8 cellular contexts compared by ENCODE assay signal in the genomic region with DNA sequence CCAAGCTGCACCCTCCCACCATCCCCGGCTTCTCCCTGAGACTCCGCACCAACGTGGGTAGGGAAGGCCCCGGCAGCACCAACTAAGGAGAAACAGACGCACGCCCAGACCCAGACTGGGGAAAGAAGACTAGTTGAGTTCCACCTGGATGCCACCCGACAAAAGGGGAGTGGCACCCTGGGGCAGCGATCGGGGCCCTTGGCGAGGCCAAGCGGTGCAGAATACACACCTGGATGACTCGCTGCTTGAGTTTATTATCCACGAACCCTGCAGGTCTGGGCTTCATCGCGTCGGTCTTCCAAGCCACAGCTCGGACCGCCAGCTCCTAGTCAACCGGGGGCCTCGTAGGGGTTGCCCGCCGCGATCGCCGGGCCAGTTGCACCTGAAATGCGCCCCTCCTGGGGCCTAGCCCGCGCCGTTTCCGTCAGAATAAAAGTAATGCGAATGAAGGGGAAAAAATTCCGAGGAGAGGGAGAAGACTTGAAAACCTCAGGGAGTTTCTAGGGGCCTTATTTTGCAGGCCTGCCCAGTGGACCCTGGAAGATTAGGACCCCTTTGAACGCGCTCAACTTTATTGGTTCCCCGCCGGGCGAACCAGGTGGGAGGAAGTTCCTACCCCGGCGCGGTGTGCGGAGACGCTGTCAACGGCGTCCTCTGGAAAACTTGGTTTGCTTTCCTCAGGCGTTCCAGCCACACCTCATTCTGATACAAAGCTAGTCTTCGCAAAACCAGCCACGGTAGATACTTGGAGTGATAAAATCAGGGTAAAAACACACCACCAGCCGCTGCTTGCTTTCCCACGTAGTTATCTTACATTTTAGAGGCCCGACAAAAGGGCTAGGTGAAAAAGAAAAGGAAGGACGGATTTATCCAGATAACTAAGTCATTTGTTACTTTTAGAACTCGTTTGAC. TPM values are rescaled to one million over a fixed set of nuclear protein-coding genes. Genes with fewer than 3 reads are reported as not detected.
DNase-seq lines count a peak whose midpoint lies in the region; ATAC-seq and TF ChIP-seq lines count a peak whose summit lies in the region.

A gene (minus strand): TSS at position 331 of the 912 bp plus-strand sequence. CDS start 45 bp downstream, at position 286.

- H3K9me3 ChIP-seq in DOHH2 (ENCODE audit: control insufficient read depth, insufficient read depth, low read length), result no peaks in the 10 kb centered on the region
- H3K9me3 ChIP-seq in GM23248 (ENCODE audit: low read depth), result no peaks in the 10 kb centered on the region
- no peaks in the 10 kb centered on the region for H3K9me3 ChIP-seq in esophagus squamous epithelium

- peak in 2 of 4 donors; percentile 10 to 59 for TF ChIP-seq POLR2A in esophagus squamous epithelium (IDR thresholded peaks at IDR 0.05)

- H3K4me2 ChIP-seq in DOHH2 (ENCODE audit: low read length) (peak within 1 kb of the TSS; percentile 58), GM23248 (ENCODE audit: unreplicated experiment) (peak within 1 kb of the TSS; percentile 75)

- no peaks in the 10 kb centered on the region for H3K27me3 ChIP-seq in DOHH2 (ENCODE audit: control insufficient read depth, low read length)
- no peaks in the 10 kb centered on the region for H3K27me3 ChIP-seq in GM23248 (replicated peaks; ENCODE audit: insufficient read depth)
- no peaks in the 10 kb centered on the region for H3K27me3 ChIP-seq in esophagus squamous epithelium

- in situ Hi-C loops in GM23248 (cut with MboI), result loop anchor here (10.0 kb wide), 1 partner anchor 205 kb away; no protein-coding TSS in a partner anchor

- H3K9me3 Mint-ChIP-seq in activated T-cell treated with anti-CD3 and anti-CD28 coated beads, Interleukin-2, amount 50 U/mL, for 72 hours, result no peaks in the 10 kb centered on the region

- H3K27ac Mint-ChIP-seq in activated T-cell treated with anti-CD3 and anti-CD28 coated beads, Interleukin-2, amount 50 U/mL, for 72 hours, result peak within 1 kb of the TSS; percentile 99

- H4K20me1 ChIP-seq in DOHH2 (ENCODE audit: control insufficient read depth, insufficient read depth, low read depth, low read length), result no peaks in the 10 kb centered on the region
- H4K20me1 ChIP-seq in GM23248 (ENCODE audit: insufficient read depth), result no peaks in the 10 kb centered on the region

- H3K36me3 Mint-ChIP-seq in activated T-cell treated with anti-CD3 and anti-CD28 coated beads, Interleukin-2, amount 50 U/mL, for 72 hours (ENCODE audit: insufficient read depth in 2 of 2), result peaks cover 0 to 2% of the 10 kb centered on the region in 2 donors

- 1% methylated on average over 52 of the region's 52 CpGs for WGBS in GM23248 (ENCODE audit: low coverage in 1 of 2, low lambda C conversion rate in 2 of 2, missing lambda C conversion rate in 2 of 2), 2 experiments
- WGBS in esophagus squamous epithelium, 2 donors, result 0% methylated on average over 11 to 33 of the region's 52 CpGs

- intact Hi-C loops in esophagus squamous epithelium (cut with DNase I), result loop anchor here (10.0 kb wide), 1 partner anchor 215 kb away; a partner anchor contains a TSS

- DNase-seq in GM23248 (peak; percentile 96), Kasumi-1 (lab: John Stamatoyannopoulos, UW) (peak; percentile 91 to 94), RKO (ENCODE audit: low spot score) (peak; percentile 92), esophagus squamous epithelium (lab: John Stamatoyannopoulos, UW) (peak; percentile 24), myocyte (ENCODE audit: low read depth) (peak; percentile 92)
- peak; percentile 84 to 85 for DNase-seq in activated T-cell treated with anti-CD3 and anti-CD28 coated beads, Interleukin-2, amount 50 U/mL, for 72 hours
- peak; percentile 48 to 68 for DNase-seq in stimulated activated CD8-positive, alpha-beta memory T cell treated with anti-CD3 and anti-CD28 coated beads, Interleukin-7, amount 100 ng/mL, for 4 hours (ENCODE audit: low read depth in 2 of 2)

- no peaks in the 10 kb centered on the region for H3K27me3 Mint-ChIP-seq in activated T-cell treated with anti-CD3 and anti-CD28 coated beads, Interleukin-2, amount 50 U/mL, for 72 hours (ENCODE audit: low read depth)

- H3K4me3 Mint-ChIP-seq in activated T-cell treated with anti-CD3 and anti-CD28 coated beads, Interleukin-2, amount 50 U/mL, for 72 hours, result peak within 1 kb of the TSS; percentile 91 to 95

- TF ChIP-seq CTCF in DOHH2 (IDR thresholded peaks at IDR 0.05; ENCODE audit: low read depth, low read length, poor library complexity, severe bottlenecking) (no peak), esophagus squamous epithelium (IDR thresholded peaks at IDR 0.05) (peak in 1 of 6 experiments; percentile 25)

- H3K9ac ChIP-seq in GM23248, result peak within 1 kb of the TSS; percentile 87

- H3K27ac ChIP-seq in DOHH2 (ENCODE audit: low read depth, low read length), result peak within 1 kb of the TSS; percentile 61
- H3K27ac ChIP-seq in GM23248, result peak within 1 kb of the TSS; percentile 88
- H3K27ac ChIP-seq in esophagus squamous epithelium, result peak within 1 kb of the TSS; percentile 89 to 97 (median 94)

- peak within 1 kb of the TSS; percentile 96 for H2AFZ ChIP-seq in GM23248

- H3K9me2 ChIP-seq in DOHH2 (replicated peaks; ENCODE audit: control insufficient read depth, low read length), result no peaks in the 10 kb centered on the region
- H3K9me2 ChIP-seq in GM23248 (ENCODE audit: insufficient read depth), result no peaks in the 10 kb centered on the region

- peaks cover 41% of the 10 kb centered on the region for H3K4me1 ChIP-seq in DOHH2 (ENCODE audit: control insufficient read depth, low read length)
- peaks cover 11% of the 10 kb centered on the region; the same call in 1 of the 2 replicates for H3K4me1 ChIP-seq in GM23248 (ENCODE audit: insufficient read depth)
- peaks cover 8 to 37% (median 13%) of the 10 kb centered on the region in 3 donors for H3K4me1 ChIP-seq in esophagus squamous epithelium

- H3K79me2 ChIP-seq in DOHH2 (ENCODE audit: control insufficient read depth, low read length), result peaks cover 52% of the 10 kb centered on the region
- peaks cover 48% of the 10 kb centered on the region for H3K79me2 ChIP-seq in GM23248 (ENCODE audit: insufficient read depth)

- H3K4me1 Mint-ChIP-seq in activated T-cell treated with anti-CD3 and anti-CD28 coated beads, Interleukin-2, amount 50 U/mL, for 72 hours (ENCODE audit: low read depth), result peaks cover 60% of the 10 kb centered on the region

- H3K36me3 ChIP-seq in DOHH2 (ENCODE audit: control insufficient read depth, low read length) (peaks cover 22% of the 10 kb centered on the region), GM23248 (ENCODE audit: low read depth) (no peaks in the 10 kb centered on the region), esophagus squamous epithelium (peaks cover 0 to 11% (median 0%) of the 10 kb centered on the region in 3 donors)

- ATAC-seq in activated T-cell treated with anti-CD3 and anti-CD28 coated beads, Interleukin-2, amount 50 U/mL, for 72 hours (replicated peaks in 1 of 2), result peak; percentile 86 to 88

- H3K4me3 ChIP-seq in DOHH2 (ENCODE audit: low read length), result peak within 1 kb of the TSS; percentile 81
- peak within 1 kb of the TSS; percentile 99 for H3K4me3 ChIP-seq in GM23248
- H3K4me3 ChIP-seq in esophagus squamous epithelium, result peak within 1 kb of the TSS; percentile 78 to 94 (median 80)

- H3F3A ChIP-seq in DOHH2 (ENCODE audit: control insufficient read depth, insufficient read depth) (no peaks in the 10 kb centered on the region), GM23248 (ENCODE audit: insufficient read depth) (peaks cover 19% of the 10 kb centered on the region)

RNA-seq across cellular contexts. Expression of the gene that starts here (rescaled TPM):
- total RNA-seq in GM23248 (2014; rRNA removed; shearing (Covaris generic)), result 25.8 and 28.3 TPM in 2 replicates
- 17.9 and 20.6 TPM in 2 replicates for polyA plus RNA-seq in GM23248 (2016; fragmentation: Nextera tagmentation; extraction: Ambion mirVana)
- 10 to 100 TPM; 39.0 to 51.7 TPM for total RNA-seq in activated T-cell treated with anti-CD3 and anti-CD28 coated beads, Interleukin-2, amount 50 U/mL, for 72 hours
- total RNA-seq in esophagus squamous epithelium (10 to 100 TPM; 10.5 to 27.7 (median 22.0) TPM), myocyte (14.9 and 20.1 TPM in 2 replicates)
- 12.2 TPM for polyA plus RNA-seq in myocyte (2012)

Comparison
In these comparisons a context has a peak if more than half of its experiments do, and no peak if none do; other contexts are left out.
1. Peak in every context shown above with its lines: DNase-seq, ATAC-seq, H3K4me3 ChIP-seq and H3K27ac ChIP-seq.
2. DNase-seq: peak in every context shown above with its lines; median percentile 96 in GM23248; 92 in Kasumi-1; 92 in RKO; 92 in myocyte; 84 in activated T-cell treated with anti-CD3 and anti-CD28 coated beads, Interleukin-2, amount 50 U/mL, for 72 hours; 58 in stimulated activated CD8-positive, alpha-beta memory T cell treated with anti-CD3 and anti-CD28 coated beads, Interleukin-7, amount 100 ng/mL, for 4 hours; 24 in esophagus squamous epithelium.